11 cellular contexts compared by ENCODE assay signal in genomic region chr22:39298194-39298987, GRCh38. TPM values are rescaled to one million over a fixed set of nuclear protein-coding genes. Genes with fewer than 3 reads are reported as not detected.
DNase-seq lines count a peak whose midpoint lies in the region; ATAC-seq and TF ChIP-seq lines count a peak whose summit lies in the region.
"Had no signal": no experiment of that assay in that cellular context is flagged by ENCODE, and none has a peak within 500 bp of the region (broad histone marks: within the 10 kb centered on the region; RNA-seq: fewer than 3 reads in every experiment).

No MANE protein-coding gene starts in this region.

- no peaks in the 10 kb centered on the region for H3K27me3 ChIP-seq in breast epithelium
- H3K27me3 ChIP-seq: brain microvascular endothelial cell had no signal

- H3K4me1 ChIP-seq in breast epithelium (peaks cover 7 to 31% of the 10 kb centered on the region in 2 donors), urinary bladder (ENCODE audit: insufficient read depth) (peaks cover 2% of the 10 kb centered on the region)

- TF ChIP-seq CTCF in breast epithelium (IDR thresholded peaks at IDR 0.05) (no peak), MCF 10A (IDR thresholded peaks at IDR 0.05; ENCODE audit: unreplicated experiment) (no peak), coronary artery (IDR thresholded peaks at IDR 0.05) (no peak), mesothelial cell of epicardium (IDR thresholded peaks at IDR 0.05; ENCODE audit: unreplicated experiment) (no peak)

- no peaks in the 10 kb centered on the region for H3K36me3 Mint-ChIP-seq in MCF 10A (ENCODE audit: insufficient read depth, unreplicated experiment)
- no peaks in the 10 kb centered on the region for H3K36me3 Mint-ChIP-seq in mesothelial cell of epicardium

- H3K4me3 ChIP-seq in breast epithelium (no peak overlapping the region), coronary artery (no peak overlapping the region), urinary bladder (ENCODE audit: low read depth, low read length) (no peak overlapping the region)

- DNase-seq in breast epithelium (ENCODE audit: low spot score in 2 of 2) (peak in 1 of 2 donors; percentile 83), MCF 10A (ENCODE audit: unreplicated experiment) (no peak), coronary artery (ENCODE audit: low spot score) (no peak), mesothelial cell of epicardium (ENCODE audit: low spot score in 2 of 2, unreplicated experiment in 2 of 2) (no peak)
- no peak for DNase-seq in activated CD4-positive, CD25-positive, alpha-beta regulatory T cell (lab: John Stamatoyannopoulos, UW)
- DNase-seq in stimulated activated naive CD4-positive, alpha-beta T cell treated with Interleukin-2 at 50 U/mL for 16 hours (lab: John Stamatoyannopoulos, UW) = no peak
- DNase-seq: brain microvascular endothelial cell, KG1, NCI-H187 treated with DMSO at 0.1 percent for 48 hours had no signal

- POLR2A ChIA-PET in MCF 10A (lab: Yijun Ruan, JAX) = no interaction called here

- ATAC-seq in GM19395 (IDR thresholded peaks at IDR 0.05; ENCODE audit: unreplicated experiment) = no peak

- CTCF ChIA-PET in MCF 10A (lab: Yijun Ruan, JAX) = interaction anchor here (2.0 kb wide), 1 partner anchor 11 kb away, joined by 6 read pairs; no protein-coding TSS in a partner anchor

- peaks cover 31% of the 10 kb centered on the region for H3K4me1 Mint-ChIP-seq in MCF 10A (ENCODE audit: insufficient read depth, unreplicated experiment)
- peaks cover 61% of the 10 kb centered on the region for H3K4me1 Mint-ChIP-seq in mesothelial cell of epicardium

- no peaks in the 10 kb centered on the region for H3K36me3 ChIP-seq in breast epithelium
- no peaks in the 10 kb centered on the region for H3K36me3 ChIP-seq in urinary bladder (ENCODE audit: insufficient read depth)
- H3K36me3 ChIP-seq: brain microvascular endothelial cell had no signal

- H3K27ac ChIP-seq in breast epithelium = peak overlapping the region; percentile 91 to 93
- peak overlapping the region; percentile 67 to 86 for H3K27ac ChIP-seq in coronary artery
- peak overlapping the region; percentile 47 for H3K27ac ChIP-seq in urinary bladder (ENCODE audit: low read depth)
- H3K27ac ChIP-seq: brain microvascular endothelial cell had no signal

- TF ChIP-seq POLR2A in breast epithelium (IDR thresholded peaks at IDR 0.05) = no peak

- no TSS peak for BruUV-seq in MCF 10A (replicated peaks; lab: Mats Ljungman, UMichigan)

- H3K9me3 ChIP-seq in breast epithelium = no peaks in the 10 kb centered on the region

- no peaks in the 10 kb centered on the region for H3K9me3 Mint-ChIP-seq in MCF 10A (ENCODE audit: unreplicated experiment)
- no peaks in the 10 kb centered on the region for H3K9me3 Mint-ChIP-seq in mesothelial cell of epicardium

- WGBS in urinary bladder = 67% methylated on average over 19 of the region's 19 CpGs

- H3K27me3 Mint-ChIP-seq in MCF 10A (ENCODE audit: insufficient read depth, unreplicated experiment) (no peaks in the 10 kb centered on the region), mesothelial cell of epicardium (ENCODE audit: low read depth) (no peaks in the 10 kb centered on the region)

- H3K4me3 Mint-ChIP-seq in MCF 10A (ENCODE audit: unreplicated experiment) (no peak overlapping the region), mesothelial cell of epicardium (no peak overlapping the region)

- intact Hi-C loops in breast epithelium (cut with DNase I; ENCODE audit: low total_unique reads) = loop anchor here (10.0 kb wide), 1 partner anchor 54 kb away; the partner anchor contains the start of gene PDGFB
- intact Hi-C loops in MCF 10A (cut with micrococcal nuclease) = no loop called here

- H3K27ac Mint-ChIP-seq in MCF 10A (ENCODE audit: low read depth, unreplicated experiment) = no peak overlapping the region
- H3K27ac Mint-ChIP-seq in mesothelial cell of epicardium = peak overlapping the region; percentile 97

RNA-seq across cellular contexts. Expression of gene RPL3, which starts 21.0 kb away (rescaled TPM):
- total RNA-seq in breast epithelium (1,000 to 10,000 TPM; 1,827 to 3,262 (median 2,633) TPM), MCF 10A (2022) (3,475 and 3,632 TPM in 2 replicates), mesothelial cell of epicardium (2,423 to 2,513 TPM (median 2,494 TPM) in 3 replicates), urinary bladder (1,908 TPM)
- polyA plus RNA-seq in urinary bladder = 4,002 TPM

RNA-seq across cellular contexts. Expression of gene SYNGR1, which starts 51.4 kb away (rescaled TPM):
- total RNA-seq in breast epithelium = 10 to 100 TPM in 2 of 3 donors, 1 to 10 TPM in 1; 6.9 to 22.3 (median 20.5) TPM
- total RNA-seq in MCF 10A (2022) = 0.25 and 0.35 TPM in 2 replicates
- total RNA-seq in mesothelial cell of epicardium = 37.4 to 38.9 TPM (median 38.9 TPM) in 3 replicates
- total RNA-seq in urinary bladder = 13.3 TPM
- 54.6 TPM for polyA plus RNA-seq in urinary bladder

RNA-seq across cellular contexts. Expression of gene PDGFB, which starts 53.6 kb away (rescaled TPM):
- total RNA-seq in breast epithelium (10 to 100 TPM in 1 of 3 donors, 1 to 10 TPM in 2; 5.3 to 11.1 (median 8.5) TPM), MCF 10A (2022) (0.29 and 0.37 TPM in 2 replicates), mesothelial cell of epicardium (14.2 to 15.2 TPM (median 14.7 TPM) in 3 replicates), urinary bladder (5.8 TPM)
- 12.3 TPM for polyA plus RNA-seq in urinary bladder
